ENCODE assay signal across 9 cellular contexts in genomic region chr17:38750312-38751121, GRCh38. TPM values are rescaled to one million over a fixed set of nuclear protein-coding genes. Genes with fewer than 3 reads are reported as not detected.
DNase-seq lines count a peak whose midpoint lies in the region; ATAC-seq and TF ChIP-seq lines count a peak whose summit lies in the region.
"Had no signal": no experiment of that assay in that cellular context is flagged by ENCODE, and none has a peak within 500 bp of the region (broad histone marks: within the 10 kb centered on the region; RNA-seq: fewer than 3 reads in every experiment).

No MANE protein-coding gene starts in this region.

- H3F3A ChIP-seq in neural cell (ENCODE audit: insufficient read depth, low read length, poor library complexity, severe bottlenecking): no peaks in the 10 kb centered on the region

- TF ChIP-seq RAD21 in neural cell (conservative IDR thresholded peaks at IDR 0.05): no peak

- H3K4me3 ChIP-seq in left ventricle myocardium inferior: peak overlapping the region; percentile 78
- peak overlapping the region; percentile 94 for H3K4me3 ChIP-seq in neural cell (ENCODE audit: low read length)

- H4K20me1 ChIP-seq in neural cell (ENCODE audit: insufficient read depth): no peaks in the 10 kb centered on the region

- H3K79me2 ChIP-seq in neural cell (replicated peaks; ENCODE audit: insufficient read depth, low read length): peaks cover 34% of the 10 kb centered on the region

- H3K9me3 ChIP-seq in left ventricle myocardium inferior (replicated peaks) (no peaks in the 10 kb centered on the region), neural cell (ENCODE audit: low read length) (no peaks in the 10 kb centered on the region)

- H2AFZ ChIP-seq in neural cell (ENCODE audit: low read depth, low read length): peak overlapping the region; percentile 53

- TF ChIP-seq EP300 in neural cell (conservative IDR thresholded peaks at IDR 0.05; ENCODE audit: poor library complexity, severe bottlenecking): no peak

- H3K9me2 ChIP-seq in neural cell (ENCODE audit: insufficient read depth, low read length): no peaks in the 10 kb centered on the region

- H3K27me3 ChIP-seq in left ventricle myocardium inferior (ENCODE audit: low read depth) (no peaks in the 10 kb centered on the region), neural cell (ENCODE audit: insufficient read depth, low read depth, low read length) (no peaks in the 10 kb centered on the region)
- H3K27me3 ChIP-seq: foreskin keratinocyte had no signal

- ATAC-seq in left cardiac atrium (no peak), HG03108 (IDR thresholded peaks at IDR 0.05; ENCODE audit: unreplicated experiment) (no peak)
- ATAC-seq: foreskin keratinocyte had no signal

- H3K36me3 ChIP-seq in left ventricle myocardium inferior (peaks cover 15% of the 10 kb centered on the region), neural cell (ENCODE audit: insufficient read depth, low read length) (no peaks in the 10 kb centered on the region)

- peak overlapping the region; percentile 92 for H3K9ac ChIP-seq in neural cell (ENCODE audit: low read length)

- TF ChIP-seq CTCF in left ventricle myocardium inferior (IDR thresholded peaks at IDR 0.05; ENCODE audit: borderline replicate concordance): no peak
- TF ChIP-seq CTCF in neural cell (IDR thresholded peaks at IDR 0.05; ENCODE audit: poor library complexity, severe bottlenecking): no peak

- intact Hi-C loops in left ventricle myocardium inferior (cut with micrococcal nuclease): no loop called here
- intact Hi-C loops in left cardiac atrium (cut with DNase I): loop anchor here in 1 of 2 donors (5.0 kb wide), 2 partner anchors 47 to 402 kb away; partner anchors contain the start of genes PIP4K2B and PLXDC1

- DNase-seq in left ventricle myocardium inferior (no peak), left cardiac atrium (no peak), OCI-M1 (lab: John Stamatoyannopoulos, UW) (peak; percentile 58), dermis blood vessel endothelial cell (peak; percentile 39), globus pallidus (ENCODE audit: low spot score) (no peak)
- no peak for DNase-seq in stimulated activated CD4-positive, alpha-beta T cell treated with anti-CD3 and anti-CD28 coated beads, Interleukin-2, amount 100 ng/mL, for 48 hours

- H3K4me1 ChIP-seq in left ventricle myocardium inferior: peaks cover 88% of the 10 kb centered on the region

- H3K4me2 ChIP-seq in neural cell (ENCODE audit: low read length): peak overlapping the region; percentile 67

- H3K27ac ChIP-seq in left ventricle myocardium inferior (replicated peaks): peak overlapping the region; percentile 96
- peak overlapping the region; percentile 94 for H3K27ac ChIP-seq in neural cell (ENCODE audit: low read length)
- H3K27ac ChIP-seq: foreskin keratinocyte had no signal

TF ChIP-seq in neural cell, 6 proteins besides CTCF, POLR2A, EP300 and RAD21:
- TF ChIP-seq POLR2AphosphoS5 (IDR thresholded peaks at IDR 0.05) (peak; percentile 40), SMC3 (conservative IDR thresholded peaks at IDR 0.05; ENCODE audit: poor library complexity) (no peak), REST (IDR thresholded peaks at IDR 0.05; ENCODE audit: borderline replicate concordance) (no peak), TAF1 (IDR thresholded peaks at IDR 0.05; ENCODE audit: low read depth) (no peak), EZH2 (IDR thresholded peaks at IDR 0.05; ENCODE audit: borderline replicate concordance, insufficient read depth, low read length, poor library complexity, severe bottlenecking) (no peak), MXI1 (conservative IDR thresholded peaks at IDR 0.05; ENCODE audit: poor library complexity, severe bottlenecking) (peak; percentile 52)

RNA-seq across cellular contexts. Expression of gene PSMB3, which starts 2.0 kb away (rescaled TPM):
- total RNA-seq in left ventricle myocardium inferior (149 TPM), left cardiac atrium (100 to 1,000 TPM; 139 to 163 TPM), dermis blood vessel endothelial cell (188 and 348 TPM in 2 replicates)
- 300 and 338 TPM in 2 replicates for polyA plus RNA-seq in neural cell
- polyA minus RNA-seq in neural cell: 94.8 and 133 TPM in 2 replicates

RNA-seq across cellular contexts. Expression of gene PCGF2, which starts 2.4 kb away (rescaled TPM):
- total RNA-seq in left ventricle myocardium inferior: 20.7 TPM
- 10 to 100 TPM; 28.2 to 45.2 TPM for total RNA-seq in left cardiac atrium
- total RNA-seq in dermis blood vessel endothelial cell: 2.4 and 7.8 TPM in 2 replicates
- 10.7 and 11.7 TPM in 2 replicates for polyA plus RNA-seq in neural cell
- polyA minus RNA-seq in neural cell: 12.4 and 15.0 TPM in 2 replicates

RNA-seq across cellular contexts. Expression of gene CISD3, which starts 20.4 kb away (rescaled TPM):
- total RNA-seq in left ventricle myocardium inferior (75.9 TPM), left cardiac atrium (10 to 100 TPM; 51.1 to 66.2 TPM), dermis blood vessel endothelial cell (1.7 and 3.4 TPM in 2 replicates)
- polyA plus RNA-seq in neural cell: 0.48 and 1.2 TPM in 2 replicates
- polyA minus RNA-seq in neural cell: 0.73 and 1.6 TPM in 2 replicates

RNA-seq across cellular contexts. Expression of gene MLLT6, which starts 45.4 kb away (rescaled TPM):
- total RNA-seq in left ventricle myocardium inferior: 74.1 TPM
- 10 to 100 TPM; 76.1 to 88.9 TPM for total RNA-seq in left cardiac atrium
- 23.9 and 25.9 TPM in 2 replicates for total RNA-seq in dermis blood vessel endothelial cell
- polyA plus RNA-seq in neural cell: 19.7 and 26.0 TPM in 2 replicates
- 44.8 and 47.6 TPM in 2 replicates for polyA minus RNA-seq in neural cell

RNA-seq across cellular contexts. Expression of gene PIP4K2B, which starts 48.8 kb away (rescaled TPM):
- total RNA-seq in left ventricle myocardium inferior: 42.7 TPM
- total RNA-seq in left cardiac atrium: 10 to 100 TPM; 36.1 to 42.0 TPM
- 55.3 and 76.7 TPM in 2 replicates for total RNA-seq in dermis blood vessel endothelial cell
- polyA plus RNA-seq in neural cell: 164 and 187 TPM in 2 replicates
- 274 and 279 TPM in 2 replicates for polyA minus RNA-seq in neural cell

Comparison
In these comparisons a context has a peak if more than half of its experiments do, and no peak if none do; other contexts are left out.
1. DNase-seq: peak in OCI-M1 (single experiment) and dermis blood vessel endothelial cell (single experiment); none in left ventricle myocardium inferior (single experiment), left cardiac atrium (single experiment), globus pallidus (single experiment) and stimulated activated CD4-positive, alpha-beta T cell treated with anti-CD3 and anti-CD28 coated beads, Interleukin-2, amount 100 ng/mL, for 48 hours (0 of 2).
2. RNA of gene CISD3, which starts 20.4 kb away (total RNA-seq): 75.9 TPM in left ventricle myocardium inferior (single experiment) and 51.1 to 66.2 TPM in left cardiac atrium; 1.7 to 3.4 TPM in dermis blood vessel endothelial cell; every median in the first group is over 10 times any median in the second.